ENCODE assay signal across 17 cellular contexts in the genomic region with DNA sequence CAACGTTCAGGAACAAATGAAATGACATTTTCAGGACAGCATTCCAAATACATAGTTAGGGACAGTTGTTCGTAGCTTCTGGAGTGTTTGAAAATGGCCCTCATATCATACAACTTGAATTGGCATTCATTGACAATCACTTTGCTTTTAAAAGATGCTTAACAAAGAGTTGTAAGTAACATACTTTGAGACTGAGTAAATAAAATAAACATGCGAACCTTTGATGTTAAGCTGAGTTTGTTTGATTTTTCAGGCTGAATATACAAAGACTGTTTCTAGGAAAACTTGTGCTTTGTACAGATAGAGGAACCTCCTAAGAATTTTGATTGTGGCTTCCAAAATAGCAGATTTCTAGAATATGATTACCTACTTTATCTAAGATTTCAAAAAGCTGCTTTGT.
"Had no signal": no experiment of that assay in that cellular context is flagged by ENCODE, and none has a peak within 500 bp of the region (broad histone marks: within the 10 kb centered on the region; RNA-seq: fewer than 3 reads in every experiment).

No MANE protein-coding gene starts in this region.

- H3K4me1 Mint-ChIP-seq: activated CD4-positive, alpha-beta T cell treated with anti-CD3 and anti-CD28 coated beads, Interleukin-2, amount 10 ng/mL, durations not matched to agents 7 days and 5 days; activated naive CD8-positive, alpha-beta T cell treated with anti-CD3 and anti-CD28 coated beads, Interleukin-2, amount 10 ng/mL, durations not matched to agents 7 days and 5 days; T-helper 17 cell had no signal

- H3K27ac Mint-ChIP-seq: activated CD4-positive, alpha-beta T cell treated with anti-CD3 and anti-CD28 coated beads, Interleukin-2, amount 10 ng/mL, durations not matched to agents 7 days and 5 days; activated naive CD8-positive, alpha-beta T cell treated with anti-CD3 and anti-CD28 coated beads, Interleukin-2, amount 10 ng/mL, durations not matched to agents 7 days and 5 days; activated T-cell treated with anti-CD3 and anti-CD28 coated beads, Interleukin-2, amount 50 U/mL, for 72 hours; naive thymus-derived CD4-positive, alpha-beta T cell; stimulated activated memory B cell treated with anti-CD40 and anti-IgM and Interleukin-4, amounts not matched to agents 10 μg/mL and 1 μg/mL and 100 μg/mL, for 72 hours; T-helper 17 cell had no signal

- H3K9me3 ChIP-seq: left lung, mucosa of descending colon, ovary, tibial artery had no signal

- H3K36me3 ChIP-seq: left lung, ovary, tibial artery had no signal

- H3K27ac ChIP-seq: left lung, ovary, tibial artery had no signal

- H3K27me3 ChIP-seq: left lung, ovary, tibial artery had no signal

- H3K9me3 Mint-ChIP-seq: activated CD4-positive, alpha-beta T cell treated with anti-CD3 and anti-CD28 coated beads, Interleukin-2, amount 10 ng/mL, durations not matched to agents 7 days and 5 days; activated naive CD8-positive, alpha-beta T cell treated with anti-CD3 and anti-CD28 coated beads, Interleukin-2, amount 10 ng/mL, durations not matched to agents 7 days and 5 days; activated T-cell treated with anti-CD3 and anti-CD28 coated beads, Interleukin-2, amount 50 U/mL, for 72 hours; naive thymus-derived CD4-positive, alpha-beta T cell; stimulated activated memory B cell treated with anti-CD40 and anti-IgM and Interleukin-4, amounts not matched to agents 10 μg/mL and 1 μg/mL and 100 μg/mL, for 72 hours had no signal

- H3K36me3 Mint-ChIP-seq: activated naive CD8-positive, alpha-beta T cell treated with anti-CD3 and anti-CD28 coated beads, Interleukin-2, amount 10 ng/mL, durations not matched to agents 7 days and 5 days; stimulated activated memory B cell treated with anti-CD40 and anti-IgM and Interleukin-4, amounts not matched to agents 10 μg/mL and 1 μg/mL and 100 μg/mL, for 72 hours had no signal

- H3K4me3 ChIP-seq: left lung, mucosa of descending colon, ovary, tibial artery had no signal

- H3K4me3 Mint-ChIP-seq: activated CD4-positive, alpha-beta T cell treated with anti-CD3 and anti-CD28 coated beads, Interleukin-2, amount 10 ng/mL, durations not matched to agents 7 days and 5 days; activated naive CD8-positive, alpha-beta T cell treated with anti-CD3 and anti-CD28 coated beads, Interleukin-2, amount 10 ng/mL, durations not matched to agents 7 days and 5 days; activated T-cell treated with anti-CD3 and anti-CD28 coated beads, Interleukin-2, amount 50 U/mL, for 72 hours; naive thymus-derived CD4-positive, alpha-beta T cell; stimulated activated memory B cell treated with anti-CD40 and anti-IgM and Interleukin-4, amounts not matched to agents 10 μg/mL and 1 μg/mL and 100 μg/mL, for 72 hours; T-helper 17 cell had no signal

- DNase-seq: activated CD4-positive, alpha-beta T cell treated with anti-CD3 and anti-CD28 coated beads, Interleukin-2, amount 10 ng/mL, durations not matched to agents 7 days and 5 days; activated CD4-positive, CD25-positive, alpha-beta regulatory T cell; activated CD8-positive, alpha-beta memory T cell treated with anti-CD3 and anti-CD28 coated beads, Interleukin-2, amount 50 U/mL, for 48 hours; activated gamma-delta T cell; activated naive CD8-positive, alpha-beta T cell treated with anti-CD3 and anti-CD28 coated beads, Interleukin-2, amount 10 ng/mL, durations not matched to agents 7 days and 5 days; activated T-cell treated with anti-CD3 and anti-CD28 coated beads, Interleukin-2, amount 50 U/mL, for 72 hours; dermis blood vessel endothelial cell; kidney; left lung; mucosa of descending colon; naive thymus-derived CD4-positive, alpha-beta T cell; ovary; stimulated activated CD4-positive, alpha-beta T cell treated with anti-CD3 and anti-CD28 coated beads, Interleukin-12 subunit alpha, Interleukin-12 subunit beta, amount 100 ng/mL, for 4 hours; stimulated activated CD4-positive, alpha-beta T cell treated with anti-CD3 and anti-CD28 coated beads, Interleukin-2, amount 100 ng/mL, for 24 hours; T-helper 17 cell; tibial artery had no signal

- ATAC-seq: activated T-cell treated with anti-CD3 and anti-CD28 coated beads, Interleukin-2, amount 50 U/mL, for 72 hours; left lung; mucosa of descending colon; naive thymus-derived CD4-positive, alpha-beta T cell; stimulated activated memory B cell treated with anti-CD40 and anti-IgM and Interleukin-4, amounts not matched to agents 10 μg/mL and 1 μg/mL and 100 μg/mL, for 72 hours; T-helper 17 cell had no signal
